In genomic region chr7:4720225-4720624, GRCh38 we compare ENCODE assay signal across 19 cellular contexts. TPM values are rescaled to one million over a fixed set of nuclear protein-coding genes. Genes with fewer than 3 reads are reported as not detected.
DNase-seq lines count a peak whose midpoint lies in the region; ATAC-seq and TF ChIP-seq lines count a peak whose summit lies in the region.
"Had no signal": no experiment of that assay in that cellular context is flagged by ENCODE, and none has a peak within 500 bp of the region (broad histone marks: within the 10 kb centered on the region; RNA-seq: fewer than 3 reads in every experiment).

No MANE protein-coding gene starts in this region.

- H3K4me1 Mint-ChIP-seq in activated CD4-positive, alpha-beta T cell treated with anti-CD3 and anti-CD28 coated beads, Interleukin-2, amount 10 ng/mL, durations not matched to agents 24 days and 14 days: peaks cover 26% of the 10 kb centered on the region
- peaks cover 41% of the 10 kb centered on the region for H3K4me1 Mint-ChIP-seq in nephron

- H3K4me3 ChIP-seq in SK-N-MC (no peak overlapping the region), gastroesophageal sphincter (no peak overlapping the region)
- H3K4me3 ChIP-seq: ascending aorta; BLaER1 treated with 17β-estradiol and CSF1 and Interleukin-3, amounts not matched to agents 10 nM and 100 nM; thyroid gland had no signal

- no peaks in the 10 kb centered on the region for H3K9me3 Mint-ChIP-seq in activated CD4-positive, alpha-beta T cell treated with anti-CD3 and anti-CD28 coated beads, Interleukin-2, amount 10 ng/mL, durations not matched to agents 24 days and 14 days
- no peaks in the 10 kb centered on the region for H3K9me3 Mint-ChIP-seq in nephron

- peaks cover 0 to 68% (median 23%) of the 10 kb centered on the region in 3 donors for H3K4me1 ChIP-seq in gastroesophageal sphincter

- intact Hi-C loops in activated CD4-positive, alpha-beta T cell treated with anti-CD3 and anti-CD28 coated beads, Interleukin-2, amount 10 ng/mL, durations not matched to agents 24 days and 14 days (cut with micrococcal nuclease): no loop called here

- H3K36me3 Mint-ChIP-seq in activated CD4-positive, alpha-beta T cell treated with anti-CD3 and anti-CD28 coated beads, Interleukin-2, amount 10 ng/mL, durations not matched to agents 24 days and 14 days (ENCODE audit: low read depth): peaks cover 22% of the 10 kb centered on the region
- H3K36me3 Mint-ChIP-seq in nephron (ENCODE audit: low read depth): peaks cover 41% of the 10 kb centered on the region

- H3K27me3 Mint-ChIP-seq in activated CD4-positive, alpha-beta T cell treated with anti-CD3 and anti-CD28 coated beads, Interleukin-2, amount 10 ng/mL, durations not matched to agents 24 days and 14 days: no peaks in the 10 kb centered on the region
- no peaks in the 10 kb centered on the region for H3K27me3 Mint-ChIP-seq in nephron (ENCODE audit: low read depth)

- no peak for TF ChIP-seq POLR2A in gastroesophageal sphincter (IDR thresholded peaks at IDR 0.05)

- peak; percentile 47 for ATAC-seq in GM18858 (IDR thresholded peaks at IDR 0.05; ENCODE audit: unreplicated experiment)
- ATAC-seq in gastroesophageal sphincter: no peak

- in situ Hi-C loops in G401 (cut with HindIII; ENCODE audit: low sequenced_read_pairs): no loop called here

- no peaks in the 10 kb centered on the region for H3K27me3 ChIP-seq in gastroesophageal sphincter
- H3K27me3 ChIP-seq: ascending aorta; BLaER1 treated with 17β-estradiol and CSF1 and Interleukin-3, amounts not matched to agents 10 nM and 100 nM; thyroid gland had no signal

- H3K36me3 ChIP-seq in SK-N-MC (ENCODE audit: insufficient read depth, low read length) (peaks cover 14% of the 10 kb centered on the region; the same call in 1 of the 2 replicates), gastroesophageal sphincter (peaks cover 0 to 8% of the 10 kb centered on the region in 2 donors)
- H3K36me3 ChIP-seq: thyroid gland had no signal

- DNase-seq in activated CD4-positive, alpha-beta T cell treated with anti-CD3 and anti-CD28 coated beads, Interleukin-2, amount 10 ng/mL, durations not matched to agents 24 days and 14 days: no peak
- DNase-seq in activated CD4-positive, alpha-beta T cell treated with anti-CD3 and anti-CD28 coated beads, Interleukin-2, amount 50 U/mL, for 48 hours: no peak
- no peak for DNase-seq in SK-N-MC (ENCODE audit: low read depth, low spot score)
- no peak for DNase-seq in G401 (ENCODE audit: low spot score)
- DNase-seq in substantia nigra (lab: John Stamatoyannopoulos, UW): no peak
- DNase-seq: activated effector memory CD4-positive, alpha-beta T cell treated with anti-CD3 and anti-CD28 coated beads, Interleukin-2, amount 50 U/mL, for 16 hours; KBM-7; kidney; MV-4-11; NCI-H187; NCI-H446; retina; SW 1271; thyroid gland had no signal

- peak overlapping the region; percentile 17; the same call in 1 of the 2 replicates for H3K27ac ChIP-seq in SK-N-MC
- no peak overlapping the region for H3K27ac ChIP-seq in gastroesophageal sphincter
- no peak overlapping the region for H3K27ac ChIP-seq in substantia nigra (ENCODE audit: low read depth, low read length, poor library complexity, severe bottlenecking)
- H3K27ac ChIP-seq: ascending aorta, thyroid gland had no signal

- TF ChIP-seq CTCF in nephron (IDR thresholded peaks at IDR 0.05; ENCODE audit: unreplicated experiment in 3 of 3) (no peak), gastroesophageal sphincter (IDR thresholded peaks at IDR 0.05) (no peak)

- H3K9me3 ChIP-seq in SK-N-MC (ENCODE audit: low read depth, low read length) (no peaks in the 10 kb centered on the region), gastroesophageal sphincter (no peaks in the 10 kb centered on the region)
- H3K9me3 ChIP-seq: ascending aorta, thyroid gland had no signal

- 76 to 100% methylated on average over 2 to 3 of the region's 3 CpGs for WGBS in gastroesophageal sphincter (ENCODE audit: low coverage in 1 of 2), 2 donors

- H3K27ac Mint-ChIP-seq in activated CD4-positive, alpha-beta T cell treated with anti-CD3 and anti-CD28 coated beads, Interleukin-2, amount 10 ng/mL, durations not matched to agents 24 days and 14 days: peak overlapping the region; percentile 66
- H3K27ac Mint-ChIP-seq in nephron: peak overlapping the region; percentile 33 to 58 (median 44)

- H3K9ac ChIP-seq in SK-N-MC (ENCODE audit: insufficient read length): no peak overlapping the region

- no peak overlapping the region for H3K4me3 Mint-ChIP-seq in activated CD4-positive, alpha-beta T cell treated with anti-CD3 and anti-CD28 coated beads, Interleukin-2, amount 10 ng/mL, durations not matched to agents 24 days and 14 days
- no peak overlapping the region for H3K4me3 Mint-ChIP-seq in nephron

- no peak for TF ChIP-seq EP300 in gastroesophageal sphincter (IDR thresholded peaks at IDR 0.05)

RNA-seq across cellular contexts. Expression of gene FOXK1, which starts 38.1 kb away (rescaled TPM):
- total RNA-seq in activated CD4-positive, alpha-beta T cell treated with anti-CD3 and anti-CD28 coated beads, Interleukin-2, amount 10 ng/mL, durations not matched to agents 24 days and 14 days: 36.6 TPM in 2 replicates
- 13.4 and 20.8 TPM in 2 replicates for total RNA-seq in G401 (2014; rRNA removed; shearing (Covaris generic))
- total RNA-seq in gastroesophageal sphincter: 10 to 100 TPM; 28.5 to 45.2 (median 30.0) TPM

RNA-seq across cellular contexts. Expression of gene AP5Z1, which starts 55.2 kb away (rescaled TPM):
- total RNA-seq in activated CD4-positive, alpha-beta T cell treated with anti-CD3 and anti-CD28 coated beads, Interleukin-2, amount 10 ng/mL, durations not matched to agents 24 days and 14 days: 42.2 and 44.4 TPM in 2 replicates
- total RNA-seq in G401 (2014; rRNA removed; shearing (Covaris generic)): 53.5 and 56.9 TPM in 2 replicates
- total RNA-seq in gastroesophageal sphincter: 10 to 100 TPM; 13.0 to 33.9 (median 26.8) TPM
